In the genomic region with DNA sequence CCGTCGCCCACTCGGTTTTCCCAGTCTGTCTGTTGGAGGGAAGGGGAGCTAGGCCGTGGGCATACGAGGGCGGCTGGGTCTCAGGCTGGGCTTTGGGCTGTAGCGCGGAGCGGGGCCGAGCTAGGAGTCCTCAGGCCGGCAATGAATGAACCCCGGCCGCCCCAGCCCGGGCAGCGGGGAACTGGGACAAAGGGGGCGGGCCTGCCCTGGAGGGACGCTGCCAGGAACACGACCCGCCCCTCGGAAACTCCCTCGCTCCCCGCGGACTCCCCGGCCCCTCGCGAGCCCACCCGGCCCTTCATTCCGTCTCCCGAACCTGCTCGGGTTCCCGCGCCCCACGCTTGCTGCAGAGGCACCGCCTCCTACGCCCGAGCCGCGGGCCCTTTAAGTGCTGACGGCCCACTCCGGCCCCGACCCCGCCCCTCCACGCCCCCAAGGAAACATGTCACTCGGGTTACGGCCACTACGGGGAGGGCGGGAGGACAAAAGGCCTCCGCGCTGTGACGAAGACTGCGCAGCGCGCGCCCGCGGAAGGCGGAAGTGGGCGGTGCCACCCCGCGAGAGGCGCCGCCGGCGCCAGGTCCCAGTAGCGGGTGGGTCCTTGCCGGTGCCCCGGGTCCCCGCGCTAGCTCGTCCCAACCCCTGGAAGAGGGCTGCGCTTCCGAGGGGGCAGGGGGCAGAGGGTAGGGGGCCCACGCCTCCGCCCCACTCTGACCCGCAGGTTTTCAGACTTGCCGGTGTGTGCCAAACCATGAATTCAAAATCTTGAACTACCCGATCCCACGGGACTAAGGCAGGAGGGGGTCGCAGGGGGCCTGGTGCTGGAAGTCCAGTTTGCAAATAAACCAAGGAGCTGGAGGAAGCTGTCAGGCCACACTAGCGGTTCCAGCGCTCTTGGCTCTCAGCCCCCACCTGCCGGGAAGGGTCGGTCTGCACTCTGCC, we compare ENCODE assay signal across 8 cellular contexts. TPM values are rescaled to one million over a fixed set of nuclear protein-coding genes. Genes with fewer than 3 reads are reported as not detected.
A peak's percentile ranks its signal among the peaks of the same experiment; 100 is the strongest.
DNase-seq lines count a peak whose midpoint lies in the region; ATAC-seq, FAIRE-seq and TF ChIP-seq lines count a peak whose summit lies in the region.

A gene (minus strand): TSS at position 359 of the 942 bp plus-strand sequence. CDS start 1,747 bp downstream, outside the sequence.

- CTCF ChIA-PET in CD4-positive, alpha-beta memory T cell (lab: Charles Lee; ENCODE audit: partially characterized antibody) = interaction anchor here (0.8 to 3.5 kb wide), 6 partner anchors 10 to 68 kb away, joined by 3 to 27 read pairs (median 3); no protein-coding TSS in a partner anchor
- CTCF ChIA-PET in activated CD8-positive, alpha-beta memory T cell treated with anti-CD3 and anti-CD28 coated beads, Interleukin-2, amount 10 ng/mL, durations not matched to agents 7 days and 5 days (lab: Charles Lee) = interaction anchor here (0.6 to 5.1 kb wide), 11 partner anchors 10 to 783 kb away, joined by 3 to 44 read pairs (median 5); a partner anchor contains a TSS
- CTCF ChIA-PET in H1 (lab: Charles Lee; ENCODE audit: partially characterized antibody) = interaction anchor here (0.6 to 5.3 kb wide), 13 partner anchors 10 to 143 kb away, joined by 3 to 66 read pairs (median 6); a partner anchor contains a TSS

- H4K91ac ChIP-seq in H1 (replicated peaks; ENCODE audit: insufficient read length, low read length) = peak within 1 kb of the TSS; percentile 79

- H4K20me1 ChIP-seq in H1 (replicated peaks in 1 of 2; ENCODE audit: control insufficient read depth in 1 of 2, insufficient read depth in 2 of 2, low read length in 2 of 2) = peaks cover 2 to 6% of the 10 kb centered on the region in 2 experiments

- H3K27ac Mint-ChIP-seq in CD4-positive, alpha-beta memory T cell = peak within 1 kb of the TSS; percentile 84 to 97 (median 94)
- H3K27ac Mint-ChIP-seq in activated CD8-positive, alpha-beta memory T cell treated with anti-CD3 and anti-CD28 coated beads, Interleukin-2, amount 10 ng/mL, durations not matched to agents 7 days and 5 days = peak within 1 kb of the TSS; percentile 88

- peak within 1 kb of the TSS; percentile 92 for H3K27ac ChIP-seq in CD4-positive, alpha-beta memory T cell (ENCODE audit: low read depth, low read length)
- H3K27ac ChIP-seq in H1 (ENCODE audit: low read depth, low read length) = no peak within 1 kb of the TSS

- H2BK12ac ChIP-seq in H1 (ENCODE audit: low read depth, low read length) = peak within 1 kb of the TSS; percentile 53; the same call in 1 of the 2 replicates

- no peak for TF ChIP-seq POLR2A in H1 (IDR thresholded peaks at IDR 0.05; ENCODE audit: control extremely low read depth in 1 of 2, low read depth in 2 of 2, low read length in 2 of 2)

- peak within 1 kb of the TSS; percentile 53 for H3K18ac ChIP-seq in H1 (ENCODE audit: extremely low read depth, low read length)

- peak; percentile 94 to 97 (median 94) for DNase-seq in CD4-positive, alpha-beta memory T cell
- peak; percentile 100 for DNase-seq in GM20000 (ENCODE audit: low spot score)
- DNase-seq in HUDEP-2 (lab: John Stamatoyannopoulos, UW; ENCODE audit: unreplicated experiment in 76 of 76) = peak in 75 of 76 experiments; percentile 23 to 97 (median 92)
- peak; percentile 94 for DNase-seq in NOMO-1 treated with dmso at 0.1 percent for 144 hours (lab: John Stamatoyannopoulos, UW; ENCODE audit: unreplicated experiment)
- DNase-seq in activated CD8-positive, alpha-beta memory T cell treated with anti-CD3 and anti-CD28 coated beads, Interleukin-2, amount 10 ng/mL, durations not matched to agents 7 days and 5 days = peak; percentile 98
- DNase-seq in H1 (ENCODE audit: low read depth in 1 of 2, low spot score in 2 of 2) = peak in 1 of 2 experiments; percentile 84
- peak; percentile 99 for DNase-seq in mesenteric fat pad (ENCODE audit: low spot score)
- peak; percentile 97 for DNase-seq in stimulated activated CD8-positive, alpha-beta memory T cell treated with anti-CD3 and anti-CD28 coated beads, Interleukin-15, amount 100 ng/mL, for 1 hour (ENCODE audit: low read depth)

- no peaks in the 10 kb centered on the region for H3K79me2 ChIP-seq in H1 (ENCODE audit: control insufficient read depth in 1 of 2, insufficient read depth in 2 of 2, low read length in 2 of 2)

- peaks cover 16% of the 10 kb centered on the region for H3K23me2 ChIP-seq in H1 (ENCODE audit: low read depth, low read length)

- H3K9me3 ChIP-seq in CD4-positive, alpha-beta memory T cell (ENCODE audit: control insufficient read depth in 1 of 2, low read length in 2 of 2) = no peaks in the 10 kb centered on the region
- H3K9me3 ChIP-seq in H1 (ENCODE audit: insufficient read depth in 2 of 2, low read depth in 1 of 2, low read length in 1 of 2) = no peaks in the 10 kb centered on the region

- H3K14ac ChIP-seq in H1 (ENCODE audit: insufficient read length) = no peak within 1 kb of the TSS

- no peaks in the 10 kb centered on the region for H3K79me1 ChIP-seq in H1 (ENCODE audit: low read depth, low read length)

- peak within 1 kb of the TSS; percentile 79; the same call in 1 of the 2 replicates for H2BK5ac ChIP-seq in H1 (ENCODE audit: low read depth, low read length)

- no peak for TF ChIP-seq RAD21 in H1 (IDR thresholded peaks at IDR 0.05 in 1 of 2, conservative IDR thresholded peaks at IDR 0.05 in 1 of 2; ENCODE audit: low read depth in 2 of 2, low read length in 2 of 2)

- H3K56ac ChIP-seq in H1 (replicated peaks; ENCODE audit: insufficient read length, low read depth, low read length) = peak within 1 kb of the TSS; percentile 52

- 2% methylated on average over 45 of the region's 83 CpGs; no CpG with 5 or more reads in 1 of the 2 experiments for WGBS in H1 (ENCODE audit: extremely low coverage in 1 of 2, insufficient coverage in 1 of 2, insufficient read length in 1 of 2, insufficient replicate concordance in 2 of 2, low coverage in 1 of 2, low lambda C conversion rate in 2 of 2, missing lambda C conversion rate in 1 of 2), 2 experiments

- peak; percentile 92 for ATAC-seq in activated CD8-positive, alpha-beta memory T cell treated with anti-CD3 and anti-CD28 coated beads, Interleukin-2, amount 10 ng/mL, durations not matched to agents 7 days and 5 days

- POLR2A ChIA-PET in CD4-positive, alpha-beta memory T cell (lab: Charles Lee; ENCODE audit: partially characterized antibody) = interaction anchor here (0.9 to 5.6 kb wide), 16 partner anchors 10 to 179 kb away, joined by 3 to 70 read pairs (median 4); a partner anchor contains a TSS
- POLR2A ChIA-PET in H1 (lab: Charles Lee; ENCODE audit: partially characterized antibody) = interaction anchor here (0.6 to 16.2 kb wide), 13 partner anchors 10 to 159 kb away, joined by 3 to 192 read pairs (median 4); a partner anchor contains a TSS

- H3K9ac ChIP-seq in H1 (replicated peaks in 1 of 4; ENCODE audit: extremely low read depth in 1 of 4, low read depth in 3 of 4, low read length in 3 of 4) = peak within 1 kb of the TSS; percentile 33 to 82 (median 45)

- H3K27me3 ChIP-seq in CD4-positive, alpha-beta memory T cell (ENCODE audit: insufficient read depth, low read length) = no peaks in the 10 kb centered on the region
- no peaks in the 10 kb centered on the region; a peak in 1 of 7 replicates for H3K27me3 ChIP-seq in H1 (replicated peaks in 1 of 4; ENCODE audit: control insufficient read depth in 3 of 4, extremely low read depth in 1 of 4, insufficient read depth in 3 of 4, low read length in 3 of 4)

- peaks cover 23% of the 10 kb centered on the region for H3K4me1 ChIP-seq in CD4-positive, alpha-beta memory T cell (ENCODE audit: insufficient read depth, low read length)
- H3K4me1 ChIP-seq in H1 (replicated peaks in 1 of 4; ENCODE audit: control insufficient read depth in 3 of 4, insufficient read depth in 4 of 4, low read length in 3 of 4) = peaks cover 0 to 12% (median 9%) of the 10 kb centered on the region in 4 experiments; a peak in 5 of 7 replicates

- no peak within 1 kb of the TSS for H2AK5ac ChIP-seq in H1 (ENCODE audit: low read depth, low read length)

- H3K4me3 ChIP-seq in CD4-positive, alpha-beta memory T cell (ENCODE audit: low read length in 2 of 2) = peak within 1 kb of the TSS; percentile 70 to 88
- peak within 1 kb of the TSS; percentile 57 to 81 (median 70) for H3K4me3 ChIP-seq in H1 (ENCODE audit: extremely low read depth in 1 of 4, insufficient read depth in 2 of 4, low read depth in 3 of 4, low read length in 4 of 4)

- no peak within 1 kb of the TSS for H3K4ac ChIP-seq in H1 (replicated peaks; ENCODE audit: insufficient read length, low read depth, low read length)

- H2BK20ac ChIP-seq in H1 (ENCODE audit: low read length) = no peak within 1 kb of the TSS

- peak within 1 kb of the TSS; percentile 28 for H4K8ac ChIP-seq in H1 (ENCODE audit: extremely low read depth, insufficient read depth, low read length)

- no peak for FAIRE-seq in H1 (lab: Jason Lieb, UNC)

- peaks cover 8 to 37% (median 21%) of the 10 kb centered on the region in 4 donors for H3K4me1 Mint-ChIP-seq in CD4-positive, alpha-beta memory T cell
- H3K4me1 Mint-ChIP-seq in activated CD8-positive, alpha-beta memory T cell treated with anti-CD3 and anti-CD28 coated beads, Interleukin-2, amount 10 ng/mL, durations not matched to agents 7 days and 5 days = peaks cover 13% of the 10 kb centered on the region

- TF ChIP-seq EP300 in H1 (IDR thresholded peaks at IDR 0.05; ENCODE audit: borderline replicate concordance in 1 of 2, low read depth in 2 of 2, low read length in 2 of 2) = peak in 1 of 2 experiments; percentile 58; a peak in 1 of 3 replicates

- no peaks in the 10 kb centered on the region for H3K36me3 ChIP-seq in CD4-positive, alpha-beta memory T cell (ENCODE audit: insufficient read depth, low read length)
- peaks cover 6 to 18% (median 14%) of the 10 kb centered on the region in 4 experiments; a peak in 5 of 8 replicates for H3K36me3 ChIP-seq in H1 (ENCODE audit: control insufficient read depth in 2 of 4, insufficient read depth in 4 of 4, low read length in 3 of 4)

- H2BK120ac ChIP-seq in H1 (replicated peaks; ENCODE audit: low read depth, low read length) = peak within 1 kb of the TSS; percentile 69

- H3K27me3 Mint-ChIP-seq in CD4-positive, alpha-beta memory T cell = no peaks in the 10 kb centered on the region
- H3K27me3 Mint-ChIP-seq in activated CD8-positive, alpha-beta memory T cell treated with anti-CD3 and anti-CD28 coated beads, Interleukin-2, amount 10 ng/mL, durations not matched to agents 7 days and 5 days = no peaks in the 10 kb centered on the region

- no peak within 1 kb of the TSS for H2AFZ ChIP-seq in H1 (ENCODE audit: low read length)

- no peak within 1 kb of the TSS for H3K23ac ChIP-seq in H1 (ENCODE audit: insufficient read length)

- intact Hi-C loops in CD4-positive, alpha-beta memory T cell (cut with micrococcal nuclease) = loop anchor here (1.0 to 10.0 kb wide), 6 partner anchors 9 to 154 kb away; a partner anchor contains a TSS

- TF ChIP-seq CTCF in GM20000 (IDR thresholded peaks at IDR 0.05; ENCODE audit: extremely low read depth, missing control alignments) (no peak), H1 (IDR thresholded peaks at IDR 0.05; ENCODE audit: control extremely low read depth in 1 of 3, insufficient read depth in 1 of 3, low read depth in 1 of 3, low read length in 3 of 3) (no peak)

- peak within 1 kb of the TSS; percentile 89 to 95 for H3K4me2 ChIP-seq in H1 (ENCODE audit: insufficient read depth in 1 of 2, low read depth in 2 of 2, low read length in 2 of 2)

- H3K36me3 Mint-ChIP-seq in CD4-positive, alpha-beta memory T cell = peaks cover 4 to 20% of the 10 kb centered on the region in 2 donors
- peaks cover 1% of the 10 kb centered on the region for H3K36me3 Mint-ChIP-seq in activated CD8-positive, alpha-beta memory T cell treated with anti-CD3 and anti-CD28 coated beads, Interleukin-2, amount 10 ng/mL, durations not matched to agents 7 days and 5 days

- peak within 1 kb of the TSS; percentile 80 to 98 (median 92) for H3K4me3 Mint-ChIP-seq in CD4-positive, alpha-beta memory T cell
- H3K4me3 Mint-ChIP-seq in activated CD8-positive, alpha-beta memory T cell treated with anti-CD3 and anti-CD28 coated beads, Interleukin-2, amount 10 ng/mL, durations not matched to agents 7 days and 5 days = peak within 1 kb of the TSS; percentile 86

- peak within 1 kb of the TSS; percentile 21 for H4K5ac ChIP-seq in H1 (ENCODE audit: insufficient read length, low read depth, low read length)

- H3K9me3 Mint-ChIP-seq in CD4-positive, alpha-beta memory T cell = no peaks in the 10 kb centered on the region
- H3K9me3 Mint-ChIP-seq in activated CD8-positive, alpha-beta memory T cell treated with anti-CD3 and anti-CD28 coated beads, Interleukin-2, amount 10 ng/mL, durations not matched to agents 7 days and 5 days (ENCODE audit: low read depth) = no peaks in the 10 kb centered on the region

- H2BK15ac ChIP-seq in H1 (ENCODE audit: low read length) = 0 out of 2 replicates have a peak within 1 kb of the TSS, but pooled peaks have one; percentile 72

RNA-seq across cellular contexts. Expression of the gene that starts here (rescaled TPM):
- 10 to 100 TPM; 11.2 to 12.0 TPM for total RNA-seq in CD4-positive, alpha-beta memory T cell
- 10 to 100 TPM; 13.8 to 15.9 TPM for polyA plus RNA-seq in CD4-positive, alpha-beta memory T cell
- 10 to 100 TPM; 39.0 to 41.2 TPM for total RNA-seq in activated CD8-positive, alpha-beta memory T cell treated with anti-CD3 and anti-CD28 coated beads, Interleukin-2, amount 10 ng/mL, durations not matched to agents 7 days and 5 days
- total RNA-seq in H1 (2021; fragmentation: NEBNext Ultra II Directional; extraction: Animal tissue kit (Norgen Biotek cat#: 25700)) = 26.0 and 29.9 TPM in 2 replicates
- 33.9 and 36.1 TPM in 2 replicates for polyA plus RNA-seq in H1 (2011; rRNA removed)
- 44.1 TPM for polyA plus RNA-seq in H1 (2011; cell fraction: cytosol; rRNA removed)
- 49.2 TPM for polyA plus RNA-seq in H1 (2011; cell fraction: nucleus; rRNA removed)
- polyA plus RNA-seq in H1 (2012, experiment 1 of 2) = 19.7 to 30.9 TPM (median 30.0 TPM) in 4 replicates
- 31.2 TPM for polyA plus RNA-seq in H1 (2012, experiment 2 of 2)
- polyA plus RNA-seq in H1 (2013, experiment 1 of 2) = 34.2 TPM
- 33.2 TPM for polyA plus RNA-seq in H1 (2013, experiment 2 of 2)
- 12.4 and 16.0 TPM in 2 replicates for polyA minus RNA-seq in H1 (2011; rRNA and poly(A)+ RNA removed)
- 6.8 TPM for polyA minus RNA-seq in H1 (2011; cell fraction: cytosol; rRNA and poly(A)+ RNA removed)
- 15.4 TPM for polyA minus RNA-seq in H1 (2011; cell fraction: nucleus; rRNA and poly(A)+ RNA removed)
- 22.6 TPM for total RNA-seq in mesenteric fat pad
